8 cellular contexts compared by ENCODE assay signal in genomic region chr5:163459465-163459887, GRCh38. TPM values are rescaled to one million over a fixed set of nuclear protein-coding genes. Genes with fewer than 3 reads are reported as not detected.
DNase-seq lines count a peak whose midpoint lies in the region; ATAC-seq and TF ChIP-seq lines count a peak whose summit lies in the region.

No MANE protein-coding gene starts in this region.

- H3K36me3 ChIP-seq in DOHH2 (ENCODE audit: control insufficient read depth, low read length) (peaks cover 76% of the 10 kb centered on the region), HUES64 (ENCODE audit: insufficient read depth, low read length) (peaks cover 30% of the 10 kb centered on the region), tibial nerve (peaks cover 0 to 20% (median 0%) of the 10 kb centered on the region in 3 donors)

- peak overlapping the region; percentile 97 for H3K9ac ChIP-seq in HUES64 (ENCODE audit: low read depth, low read length)

- TF ChIP-seq POLR2A in tibial nerve (IDR thresholded peaks at IDR 0.05) = no peak

- H3K27ac ChIP-seq in DOHH2 (ENCODE audit: low read depth, low read length) = peak overlapping the region; percentile 92
- H3K27ac ChIP-seq in HUES64 (ENCODE audit: low read depth, low read length) = peak overlapping the region; percentile 100
- peak overlapping the region; percentile 88 for H3K27ac ChIP-seq in adipose tissue (ENCODE audit: low read depth, low read length)
- peak overlapping the region; percentile 86 to 99 (median 94) for H3K27ac ChIP-seq in tibial nerve

- peaks cover 27% of the 10 kb centered on the region for H3F3A ChIP-seq in DOHH2 (ENCODE audit: control insufficient read depth, insufficient read depth)

- TF ChIP-seq CTCF in DOHH2 (IDR thresholded peaks at IDR 0.05; ENCODE audit: low read depth, low read length, poor library complexity, severe bottlenecking) = no peak
- TF ChIP-seq CTCF in tibial nerve (IDR thresholded peaks at IDR 0.05) = peak in 1 of 5 experiments; percentile 15

- H3K9me3 ChIP-seq in DOHH2 (ENCODE audit: control insufficient read depth, insufficient read depth, low read length) (no peaks in the 10 kb centered on the region), HUES64 (ENCODE audit: insufficient read depth, low read depth, low read length) (no peaks in the 10 kb centered on the region), tibial nerve (no peaks in the 10 kb centered on the region)

- ATAC-seq in GM21447 (IDR thresholded peaks at IDR 0.05; ENCODE audit: unreplicated experiment) = peak; percentile 5

- TF ChIP-seq EP300 in tibial nerve (IDR thresholded peaks at IDR 0.05) = no peak

- under 1% methylated on average over 18 of the region's 18 CpGs for WGBS in HUES64
- WGBS in adipose tissue, 3 donors = 0% methylated on average over 18 of the region's 18 CpGs
- 0% methylated on average over 12 to 18 of the region's 18 CpGs for WGBS in tibial nerve, 2 donors

- H3K4me2 ChIP-seq in DOHH2 (ENCODE audit: low read length) = peak overlapping the region; percentile 64

- H3K4me1 ChIP-seq in DOHH2 (ENCODE audit: control insufficient read depth, low read length) (peaks cover 37% of the 10 kb centered on the region), HUES64 (ENCODE audit: insufficient read depth, low read length) (peaks cover 8% of the 10 kb centered on the region; the same call in 1 of the 2 replicates), tibial nerve (peaks cover 0 to 38% (median 11%) of the 10 kb centered on the region in 4 donors)

- peaks cover 93% of the 10 kb centered on the region for H3K79me2 ChIP-seq in DOHH2 (ENCODE audit: control insufficient read depth, low read length)

- no peaks in the 10 kb centered on the region for H4K20me1 ChIP-seq in DOHH2 (ENCODE audit: control insufficient read depth, insufficient read depth, low read depth, low read length)

- peak; percentile 91 for DNase-seq in left kidney (ENCODE audit: low read depth, low spot score)
- no peak for DNase-seq in tibial nerve (ENCODE audit: low spot score in 2 of 2)
- no peak for DNase-seq in stimulated activated CD4-positive, alpha-beta T cell treated with anti-CD3 and anti-CD28 coated beads, Interleukin-4, amount 100 ng/mL, for 4 hours
- no peak for DNase-seq in NCI-H446 (lab: John Stamatoyannopoulos, UW)

- H3K9me2 ChIP-seq in DOHH2 (replicated peaks; ENCODE audit: control insufficient read depth, low read length) = no peaks in the 10 kb centered on the region

- peak overlapping the region; percentile 97 for H3K4me3 ChIP-seq in DOHH2 (ENCODE audit: low read length)
- peak overlapping the region; percentile 95 for H3K4me3 ChIP-seq in HUES64 (ENCODE audit: low read length)
- peak overlapping the region; percentile 59 to 85 (median 82) for H3K4me3 ChIP-seq in tibial nerve

- H3K27me3 ChIP-seq in DOHH2 (ENCODE audit: control insufficient read depth, low read length) (no peaks in the 10 kb centered on the region), HUES64 (ENCODE audit: insufficient read depth, low read length) (no peaks in the 10 kb centered on the region), tibial nerve (no peaks in the 10 kb centered on the region)

RNA-seq across cellular contexts. Expression of gene NUDCD2, which starts 0.4 kb away (rescaled TPM):
- polyA plus RNA-seq in HUES64 (2013, experiment 1 of 2) = 31.4 TPM
- 41.1 TPM for polyA plus RNA-seq in HUES64 (2013, experiment 2 of 2)
- 10 to 100 TPM in 1 of 3 donors, 1 to 10 TPM in 2; 4.4 to 10.9 (median 5.4) TPM for polyA plus RNA-seq in adipose tissue
- total RNA-seq in tibial nerve = 10 to 100 TPM in 1 of 4 donors, 1 to 10 TPM in 3; 4.6 to 14.5 (median 5.5) TPM

RNA-seq across cellular contexts. Expression of gene HMMR, which starts 1.0 kb away (rescaled TPM):
- polyA plus RNA-seq in HUES64 (2013, experiment 1 of 2) = 65.8 TPM
- polyA plus RNA-seq in HUES64 (2013, experiment 2 of 2) = 83.0 TPM
- under 1 TPM in 2 of 3 donors, not detected in 1; 0.19 to 0.21 TPM for polyA plus RNA-seq in adipose tissue
- total RNA-seq in tibial nerve = 1 to 10 TPM in 1 of 4 donors, under 1 TPM in 3; 0.66 to 1.0 (median 0.84) TPM

RNA-seq across cellular contexts. Expression of gene CCNG1, which starts 22.1 kb away (rescaled TPM):
- 362 TPM for polyA plus RNA-seq in HUES64 (2013, experiment 1 of 2)
- 427 TPM for polyA plus RNA-seq in HUES64 (2013, experiment 2 of 2)
- polyA plus RNA-seq in adipose tissue = 100 to 1,000 TPM in 1 of 3 donors, 10 to 100 TPM in 2; 48.9 to 124 (median 89.2) TPM
- total RNA-seq in tibial nerve = 100 to 1,000 TPM; 103 to 146 (median 113) TPM

RNA-seq across cellular contexts. Expression of gene MAT2B, which starts 45.9 kb away (rescaled TPM):
- 46.4 TPM for polyA plus RNA-seq in HUES64 (2013, experiment 1 of 2)
- 53.9 TPM for polyA plus RNA-seq in HUES64 (2013, experiment 2 of 2)
- 10 to 100 TPM; 16.9 to 45.0 (median 24.0) TPM for polyA plus RNA-seq in adipose tissue
- 10 to 100 TPM; 23.7 to 52.9 (median 28.9) TPM for total RNA-seq in tibial nerve
